Comparison of ENCODE assay signal across 25 cellular contexts in the genomic region with DNA sequence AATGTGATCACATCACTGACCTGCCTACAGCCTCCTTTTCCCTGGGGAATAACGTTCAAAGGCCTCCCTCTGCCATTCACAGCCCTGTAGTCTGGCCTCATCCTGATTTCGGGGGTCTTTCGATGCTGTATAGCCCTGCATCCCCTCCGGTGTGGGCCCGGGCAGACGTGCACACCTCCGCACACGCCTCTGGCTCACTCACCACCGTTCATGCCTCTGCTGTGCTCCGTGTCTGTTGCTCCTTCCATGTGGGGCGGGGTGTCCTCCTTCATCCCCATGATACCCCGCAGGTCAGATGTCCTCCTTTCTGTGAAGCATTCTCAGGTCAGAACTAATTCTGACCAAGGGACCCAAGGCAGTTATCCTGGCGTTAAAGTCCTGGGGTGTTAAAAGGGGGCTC. TPM values are rescaled to one million over a fixed set of nuclear protein-coding genes. Genes with fewer than 3 reads are reported as not detected.
"Had no signal": no experiment of that assay in that cellular context is flagged by ENCODE, and none has a peak within 500 bp of the region (broad histone marks: within the 10 kb centered on the region; RNA-seq: fewer than 3 reads in every experiment).

No MANE protein-coding gene starts in this region.

- H3K4me1 Mint-ChIP-seq: brain had no signal

- H3K27me3 ChIP-seq: gastrocnemius medialis, neural progenitor cell, ovary, thyroid gland had no signal

- H3K4me3 ChIP-seq: coronary artery, gastrocnemius medialis, lung, neural progenitor cell, ovary, smooth muscle cell, thyroid gland had no signal

- H3K36me3 ChIP-seq: neural progenitor cell, ovary had no signal

- H3K27ac ChIP-seq: coronary artery, gastrocnemius medialis, neural progenitor cell, ovary, thyroid gland, WERI-Rb-1 had no signal

- H3K27ac Mint-ChIP-seq: brain, neural progenitor cell had no signal

- H3K4me3 Mint-ChIP-seq: brain, neural progenitor cell had no signal

- H3K27me3 Mint-ChIP-seq: brain had no signal

- H3K9me3 Mint-ChIP-seq: brain, neural progenitor cell had no signal

- H3K4me1 ChIP-seq: gastrocnemius medialis, neural progenitor cell, thyroid gland had no signal

- DNase-seq: activated CD4-positive, alpha-beta T cell treated with anti-CD3 and anti-CD28 coated beads for 1 hour; activated CD4-positive, alpha-beta T cell treated with anti-CD3 and anti-CD28 coated beads, Interleukin-2, amount 50 U/mL, for 48 hours; anterior cingulate cortex; caudate nucleus; gastrocnemius medialis; head of caudate nucleus; midbrain; ovary; SIG-M5; stimulated activated CD4-positive, alpha-beta T cell treated with anti-CD3 and anti-CD28 coated beads, Interleukin-4, amount 100 ng/mL, for 1 hour; thyroid gland; WERI-Rb-1 had no signal

- H3K9me3 ChIP-seq: gastrocnemius medialis, ovary, thyroid gland had no signal

- ATAC-seq: esophagus mucosa, gastrocnemius medialis, left lobe of liver, sciatic nerve had no signal

RNA-seq across cellular contexts. Expression of gene SPO11, which starts 47.7 kb away (rescaled TPM):
- total RNA-seq: esophagus mucosa; gastrocnemius medialis; left lobe of liver; lung; myocyte; ovary; pulmonary artery endothelial cell; sciatic nerve; smooth muscle cell; T-helper 1 cell treated with Interleukin-12 subunit alpha and Interleukin-12 subunit beta and Interleukin-4 antibody, amounts not matched to agents 30 ng/mL and 1 ng/mL, for 36 hours; thyroid gland; urinary bladder had no signal
- polyA plus RNA-seq: keratinocyte, lung, ovary, smooth muscle cell, urinary bladder had no signal
